ENCODE assay signal across 8 cellular contexts in genomic region chr20:62302341-62303048, GRCh38. TPM values are rescaled to one million over a fixed set of nuclear protein-coding genes. Genes with fewer than 3 reads are reported as not detected.
A peak's percentile ranks its signal among the peaks of the same experiment; 100 is the strongest.
DNase-seq lines count a peak whose midpoint lies in the region; ATAC-seq and TF ChIP-seq lines count a peak whose summit lies in the region.

Gene ADRM1 (plus strand): TSS chr20:62302997. CDS start chr20:62303569, 572 bp downstream.

- TF ChIP-seq CTCF in IMR-90 (conservative IDR thresholded peaks at IDR 0.05; ENCODE audit: low read depth, low read length) (peak; percentile 96), OCI-LY7 (conservative IDR thresholded peaks at IDR 0.05; ENCODE audit: low read length) (peak; percentile 84), epithelial cell of esophagus (IDR thresholded peaks at IDR 0.05; ENCODE audit: insufficient read depth, low read depth, low read length, missing control alignments) (peak; percentile 62), mucosa of descending colon (IDR thresholded peaks at IDR 0.05) (peak; percentile 94)

- H3K14ac ChIP-seq in IMR-90 (replicated peaks; ENCODE audit: low read depth, low read length): peak within 1 kb of the TSS; percentile 59

- TF ChIP-seq RAD21 in IMR-90 (IDR thresholded peaks at IDR 0.05; ENCODE audit: low read length): peak; percentile 67

- TF ChIP-seq POLR2A in IMR-90 (IDR thresholded peaks at IDR 0.05; ENCODE audit: low read depth, low read length): peak; percentile 74; the same call in 1 of the 2 replicates

- peak within 1 kb of the TSS; percentile 86 for H4K91ac ChIP-seq in IMR-90 (ENCODE audit: insufficient read depth, low read depth, low read length)

- POLR2A ChIA-PET in IMR-90 (lab: Charles Lee; ENCODE audit: unreplicated experiment): interaction anchor here (0.6 kb wide), 2 partner anchors 84 to 88 kb away, joined by 5 read pairs; partner anchors contain the start of gene RPS21
- POLR2A ChIA-PET in OCI-LY7 (lab: Charles Lee): interaction anchor here (0.6 to 0.9 kb wide), 4 partner anchors 39 to 111 kb away, joined by 3 to 4 read pairs (median 4); no protein-coding TSS in a partner anchor

- peak within 1 kb of the TSS; percentile 81; the same call in 1 of the 3 replicates for H2BK15ac ChIP-seq in IMR-90 (ENCODE audit: low read depth, low read length)

- peak within 1 kb of the TSS; percentile 89 for H3K9ac ChIP-seq in IMR-90 (ENCODE audit: low read depth, low read length)

- in situ Hi-C loops in IMR-90 (cut with MboI; ENCODE audit: low sequenced_read_pairs): no loop called here

- dilution Hi-C loops in IMR-90 (cut with HindIII; ENCODE audit: low sequenced_read_pairs, unreplicated experiment): no loop called here

- BruUV-seq in IMR-90 (replicated peaks; lab: Mats Ljungman, UMichigan): no TSS peak
- no TSS peak for BruUV-seq in OCI-LY7 (replicated peaks; lab: Mats Ljungman, UMichigan)

- peak; percentile 91 for DNase-seq in DMS114 treated with DMSO at 0.1 percent for 48 hours (lab: John Stamatoyannopoulos, UW; ENCODE audit: unreplicated experiment)
- DNase-seq in IMR-90: peak; percentile 94
- peak; percentile 98 for DNase-seq in OCI-LY7 (ENCODE audit: low spot score)
- peak; percentile 96 for DNase-seq in activated T-cell treated with anti-CD3 and anti-CD28 coated beads for 24 hours (ENCODE audit: low read depth)
- peak; percentile 98 for DNase-seq in epithelial cell of esophagus (ENCODE audit: low read depth)
- DNase-seq in mucosa of descending colon: peak; percentile 95 to 98 (median 97)
- DNase-seq in stimulated activated CD8-positive, alpha-beta memory T cell treated with anti-CD3 and anti-CD28 coated beads, Interleukin-4, amount 100 ng/mL, for 24 hours (ENCODE audit: low read depth): peak; percentile 96

- CTCF ChIA-PET in IMR-90 (lab: Yijun Ruan, JAX): interaction anchor here (0.7 to 1.4 kb wide), 5 partner anchors 42 to 83 kb away, joined by 3 to 8 read pairs (median 4); partner anchors contain the start of gene LAMA5
- CTCF ChIA-PET in OCI-LY7 (lab: Charles Lee; ENCODE audit: unreplicated experiment): interaction anchor here (0.6 to 0.9 kb wide), 3 partner anchors 66 to 492 kb away, joined by 4 to 5 read pairs (median 4); no protein-coding TSS in a partner anchor

- H3K79me1 ChIP-seq in IMR-90 (ENCODE audit: low read depth in 1 of 2, low read length in 2 of 2): peaks cover 0 to 34% of the 10 kb centered on the region in 2 experiments; a peak in 1 of 4 replicates

- peak within 1 kb of the TSS; percentile 77 for H3K23ac ChIP-seq in IMR-90 (ENCODE audit: low read depth, low read length)

- H4K5ac ChIP-seq in IMR-90 (ENCODE audit: low read depth, low read length): peak within 1 kb of the TSS; percentile 89

- H3K9me2 ChIP-seq in OCI-LY7 (ENCODE audit: insufficient read depth, low read length): no peaks in the 10 kb centered on the region

- H3K4me1 ChIP-seq in IMR-90 (ENCODE audit: control insufficient read depth, insufficient read depth, low read length) (peaks cover 12% of the 10 kb centered on the region), OCI-LY7 (ENCODE audit: insufficient read depth, low read length, poor library complexity, severe bottlenecking) (peaks cover 27% of the 10 kb centered on the region), mucosa of descending colon (ENCODE audit: low read depth) (peaks cover 18% of the 10 kb centered on the region)

- H3K4me3 ChIP-seq in IMR-90 (ENCODE audit: insufficient read depth, low read depth, low read length) (peak within 1 kb of the TSS; percentile 99), OCI-LY7 (ENCODE audit: low read depth, low read length, poor library complexity, severe bottlenecking) (peak within 1 kb of the TSS; percentile 100), epithelial cell of esophagus (ENCODE audit: low read length) (peak within 1 kb of the TSS; percentile 78), mucosa of descending colon (peak within 1 kb of the TSS; percentile 94)

- intact Hi-C loops in IMR-90 (cut with micrococcal nuclease): loop anchor here (1.0 to 10.0 kb wide), 4 partner anchors 72 to 192 kb away; no protein-coding TSS in a partner anchor
- intact Hi-C loops in OCI-LY7 (cut with micrococcal nuclease; ENCODE audit: unreplicated experiment): loop anchor here (1.0 to 2.0 kb wide), 8 partner anchors 19 to 192 kb away; partner anchors contain the start of genes CABLES2, LAMA5 and OSBPL2
- intact Hi-C loops in mucosa of descending colon (cut with DNase I, micrococcal nuclease): loop anchor here (5.0 kb wide), 1 partner anchor 85 kb away; the partner anchor contains the start of gene RPS21 (in 2 of the 2)

- H4K20me1 ChIP-seq in IMR-90 (ENCODE audit: insufficient read depth, low read length): peaks cover 37% of the 10 kb centered on the region
- peaks cover 16% of the 10 kb centered on the region; the same call in 1 of the 2 replicates for H4K20me1 ChIP-seq in OCI-LY7 (ENCODE audit: insufficient read depth, low read length)

- H2AFZ ChIP-seq in IMR-90 (replicated peaks; ENCODE audit: low read length, poor library complexity) (peak within 1 kb of the TSS; percentile 98), OCI-LY7 (ENCODE audit: low read length) (peak within 1 kb of the TSS; percentile 92)

- H3K27me3 ChIP-seq in IMR-90 (ENCODE audit: control insufficient read depth, insufficient read depth, low read length): no peaks in the 10 kb centered on the region

- 0 out of 2 replicates have a peak, but pooled peaks cover 6% of the 10 kb centered on the region for H3K9me1 ChIP-seq in IMR-90 (ENCODE audit: insufficient read depth, low read length)

- peak within 1 kb of the TSS; percentile 51 for H3K18ac ChIP-seq in IMR-90 (ENCODE audit: low read depth, low read length)

- H3K56ac ChIP-seq in IMR-90 (ENCODE audit: extremely low read depth, insufficient read depth, low read length): peak within 1 kb of the TSS; percentile 32; the same call in 1 of the 2 replicates

- peak within 1 kb of the TSS; percentile 74 to 91 for H4K8ac ChIP-seq in IMR-90 (ENCODE audit: low read depth in 2 of 2, low read length in 2 of 2)

- H3K36me3 ChIP-seq in IMR-90 (ENCODE audit: control insufficient read depth, insufficient read depth, low read length): peaks cover 36% of the 10 kb centered on the region; the same call in 1 of the 2 replicates
- peaks cover 44% of the 10 kb centered on the region for H3K36me3 ChIP-seq in OCI-LY7 (ENCODE audit: insufficient read depth, low read length)
- H3K36me3 ChIP-seq in mucosa of descending colon (ENCODE audit: low read depth): peaks cover 14% of the 10 kb centered on the region

- peak within 1 kb of the TSS; percentile 57; the same call in 1 of the 2 replicates for H2BK20ac ChIP-seq in IMR-90 (ENCODE audit: low read depth, low read length)

- peaks cover 32% of the 10 kb centered on the region for H3K79me2 ChIP-seq in OCI-LY7 (ENCODE audit: insufficient read depth, low read depth, low read length)

- H3K27ac ChIP-seq in IMR-90 (ENCODE audit: insufficient read depth, low read length) (peak within 1 kb of the TSS; percentile 91), OCI-LY7 (ENCODE audit: low read depth, low read length, poor library complexity, severe bottlenecking) (peak within 1 kb of the TSS; percentile 85)

- H3K4me2 ChIP-seq in IMR-90 (ENCODE audit: low read depth, low read length) (peak within 1 kb of the TSS; percentile 98), OCI-LY7 (ENCODE audit: low read length) (peak within 1 kb of the TSS; percentile 93)

- no peaks in the 10 kb centered on the region for H3K9me3 ChIP-seq in IMR-90 (ENCODE audit: control insufficient read depth, insufficient read depth, low read length)
- H3K9me3 ChIP-seq in OCI-LY7 (ENCODE audit: low read length): no peaks in the 10 kb centered on the region
- H3K9me3 ChIP-seq in mucosa of descending colon: no peaks in the 10 kb centered on the region

- H2BK120ac ChIP-seq in IMR-90 (ENCODE audit: low read depth, low read length): peak within 1 kb of the TSS; percentile 82

- H2AK5ac ChIP-seq in IMR-90 (ENCODE audit: low read depth, low read length): peak within 1 kb of the TSS; percentile 92

- ATAC-seq in GM21526 (IDR thresholded peaks at IDR 0.05; ENCODE audit: low FRiP score, unreplicated experiment): peak; percentile 77
- ATAC-seq in IMR-90 (ENCODE audit: low read depth): peak; percentile 85
- peak; percentile 91 for ATAC-seq in mucosa of descending colon

- H2BK5ac ChIP-seq in IMR-90 (ENCODE audit: low read depth, low read length, poor library complexity, severe bottlenecking): peak within 1 kb of the TSS; percentile 83

- 1% methylated on average over 27 of the region's 79 CpGs; no CpG with 5 or more reads in 1 of the 2 experiments for WGBS in IMR-90 (ENCODE audit: extremely low coverage in 2 of 2, insufficient read length in 1 of 2), 2 experiments

- H3K4ac ChIP-seq in IMR-90 (ENCODE audit: low read depth, low read length): peak within 1 kb of the TSS; percentile 91

- peak within 1 kb of the TSS; percentile 99 for H2AK9ac ChIP-seq in IMR-90 (replicated peaks; ENCODE audit: low read depth, low read length, poor library complexity)

TF ChIP-seq in IMR-90, 13 proteins besides CTCF, POLR2A, EP300 and RAD21 (continues in another document):
- peak; percentile 84; the same call in 1 of the 2 replicates for TF ChIP-seq MAZ (IDR thresholded peaks at IDR 0.05; ENCODE audit: borderline replicate concordance, low read depth, low read length)
- no peak for TF ChIP-seq RCOR1 (IDR thresholded peaks at IDR 0.05; ENCODE audit: insufficient replicate concordance, low read length)
- no peak for TF ChIP-seq CEBPB (IDR thresholded peaks at IDR 0.05; ENCODE audit: low read depth, low read length)
- no peak for TF ChIP-seq USF2 (IDR thresholded peaks at IDR 0.05; ENCODE audit: low read depth, low read length)

RNA-seq across cellular contexts. Expression of gene ADRM1, which starts in this region (rescaled TPM):
- 96.9 and 103 TPM in 2 replicates for total RNA-seq in IMR-90 (2012; rRNA removed)
- 149 and 188 TPM in 2 replicates for polyA plus RNA-seq in IMR-90 (2012; rRNA removed)
- polyA plus RNA-seq in IMR-90 (2012; cell fraction: cytosol; rRNA removed): 188 and 201 TPM in 2 replicates
- 76.7 and 165 TPM in 2 replicates for polyA plus RNA-seq in IMR-90 (2012; cell fraction: nucleus; rRNA removed; ENCODE audit: low replicate concordance)
- 123 and 128 TPM in 2 replicates for total RNA-seq in OCI-LY7 (2014; rRNA removed; shearing (Covaris generic))
- total RNA-seq in OCI-LY7 (2022): 70.7 and 87.0 TPM in 2 replicates
- total RNA-seq in mucosa of descending colon: 10 to 100 TPM; 54.4 to 85.8 (median 77.6) TPM

Comparison
In these comparisons a context has a peak if more than half of its experiments do, and no peak if none do; other contexts are left out.
1. Peak in every context shown above with its lines: DNase-seq, ATAC-seq, H3K4me3 ChIP-seq and H3K27ac ChIP-seq.